Comparison of ENCODE assay signal across 1 cellular context in genomic region chr1:163069655-163070277, GRCh38.
TF ChIP-seq lines count a peak whose summit lies in the region.

No MANE protein-coding gene starts in this region.

TF ChIP-seq in HepG2, 621 proteins besides CTCF, POLR2A, EP300 and RAD21 (continued from another document):
- TF ChIP-seq ZNF337 (CRISPR knock-in tag; IDR thresholded peaks at IDR 0.05; ENCODE audit: borderline replicate concordance, low read depth) (no peak), ZNF777 (CRISPR knock-in tag; IDR thresholded peaks at IDR 0.05) (no peak), TBX3 (IDR thresholded peaks at IDR 0.05; ENCODE audit: borderline replicate concordance) (no peak), ZNF44 (CRISPR knock-in tag; IDR thresholded peaks at IDR 0.05) (no peak), ZNF251 (CRISPR knock-in tag; IDR thresholded peaks at IDR 0.05) (no peak), SP5 (CRISPR knock-in tag; IDR thresholded peaks at IDR 0.05; ENCODE audit: borderline replicate concordance, low read depth) (no peak), NFIC (IDR thresholded peaks at IDR 0.05; ENCODE audit: low read length) (no peak), PAX8 (CRISPR knock-in tag; IDR thresholded peaks at IDR 0.05; ENCODE audit: borderline replicate concordance) (no peak), HDAC6 (IDR thresholded peaks at IDR 0.05; ENCODE audit: low read depth, low read length) (no peak), HHEX (CRISPR knock-in tag; IDR thresholded peaks at IDR 0.05) (no peak)
